In genomic region chr14:59297070-59297766, GRCh38 we compare ENCODE assay signal across 1 cellular context.
TF ChIP-seq lines count a peak whose summit lies in the region.

No MANE protein-coding gene starts in this region.

TF ChIP-seq in HepG2, 621 proteins besides CTCF, POLR2A, EP300 and RAD21 (continued from another document and continues in another):
- TF ChIP-seq HMGA1 (CRISPR knock-in tag; conservative IDR thresholded peaks at IDR 0.05), result no peak
- TF ChIP-seq ZBTB46 (CRISPR knock-in tag; IDR thresholded peaks at IDR 0.05; ENCODE audit: borderline replicate concordance), result no peak
- no peak for TF ChIP-seq ZNF33B (CRISPR knock-in tag; IDR thresholded peaks at IDR 0.05)
- TF ChIP-seq TIGD3 (CRISPR knock-in tag; IDR thresholded peaks at IDR 0.05; ENCODE audit: borderline replicate concordance), result no peak
- no peak for TF ChIP-seq HNF1B (CRISPR knock-in tag; IDR thresholded peaks at IDR 0.05)
- no peak for TF ChIP-seq HNRNPLL (IDR thresholded peaks at IDR 0.05; ENCODE audit: low read depth, low read length, poor library complexity, severe bottlenecking)
- peak; percentile 91 for TF ChIP-seq TRIM24 (CRISPR knock-in tag; IDR thresholded peaks at IDR 0.05)
- no peak for TF ChIP-seq RARG (CRISPR knock-in tag; IDR thresholded peaks at IDR 0.05; ENCODE audit: low read depth)
- no peak for TF ChIP-seq SIN3A (IDR thresholded peaks at IDR 0.05; ENCODE audit: borderline replicate concordance, low read depth, low read length)
- no peak for TF ChIP-seq ZNF33A (CRISPR knock-in tag; IDR thresholded peaks at IDR 0.05; ENCODE audit: borderline replicate concordance)
- no peak for TF ChIP-seq MYC (CRISPR knock-in tag; IDR thresholded peaks at IDR 0.05; ENCODE audit: borderline replicate concordance)
- no peak for TF ChIP-seq ZNF207 (IDR thresholded peaks at IDR 0.05; ENCODE audit: borderline replicate concordance)
- no peak for TF ChIP-seq ZFAT (CRISPR knock-in tag; conservative IDR thresholded peaks at IDR 0.05)
- 0 out of 2 replicates have a peak, but pooled peaks have one; percentile 4 for TF ChIP-seq HOXD1 (CRISPR knock-in tag; IDR thresholded peaks at IDR 0.05)
- no peak for TF ChIP-seq CERS6 (CRISPR knock-in tag; IDR thresholded peaks at IDR 0.05)
- TF ChIP-seq ZBTB14 (CRISPR knock-in tag; IDR thresholded peaks at IDR 0.05), result no peak
- TF ChIP-seq NR2F2 (IDR thresholded peaks at IDR 0.05; ENCODE audit: borderline replicate concordance, low read depth), result no peak
- no peak for TF ChIP-seq ZNF839 (CRISPR knock-in tag; IDR thresholded peaks at IDR 0.05; ENCODE audit: borderline replicate concordance)
- TF ChIP-seq ZNF788 (CRISPR knock-in tag; IDR thresholded peaks at IDR 0.05; ENCODE audit: borderline replicate concordance), result no peak
- no peak for TF ChIP-seq PBX2 (CRISPR knock-in tag; IDR thresholded peaks at IDR 0.05)
- no peak for TF ChIP-seq JUNB (CRISPR knock-in tag; IDR thresholded peaks at IDR 0.05; ENCODE audit: borderline replicate concordance)
- TF ChIP-seq GRHL1 (CRISPR knock-in tag; conservative IDR thresholded peaks at IDR 0.05), result no peak
- no peak for TF ChIP-seq ZNF543 (CRISPR knock-in tag; IDR thresholded peaks at IDR 0.05)
- TF ChIP-seq SIN3B (IDR thresholded peaks at IDR 0.05; ENCODE audit: low read length), result no peak
- TF ChIP-seq ZNF83 (CRISPR knock-in tag; IDR thresholded peaks at IDR 0.05; ENCODE audit: borderline replicate concordance), result no peak
- TF ChIP-seq ZNF816 (CRISPR knock-in tag; IDR thresholded peaks at IDR 0.05; ENCODE audit: borderline replicate concordance), result no peak; the same call in 1 of the 2 replicates
- TF ChIP-seq ZFP37 (CRISPR knock-in tag; IDR thresholded peaks at IDR 0.05; ENCODE audit: borderline replicate concordance), result no peak
- no peak for TF ChIP-seq ATF5 (CRISPR knock-in tag; IDR thresholded peaks at IDR 0.05; ENCODE audit: low read depth)
- TF ChIP-seq ZNF616 (CRISPR knock-in tag; IDR thresholded peaks at IDR 0.05; ENCODE audit: low read depth), result no peak
- peak; percentile 95 for TF ChIP-seq FOXA3 (CRISPR knock-in tag; IDR thresholded peaks at IDR 0.05)
- TF ChIP-seq FOSL1 (CRISPR knock-in tag; IDR thresholded peaks at IDR 0.05; ENCODE audit: borderline replicate concordance), result no peak
- TF ChIP-seq GPN1 (CRISPR knock-in tag; IDR thresholded peaks at IDR 0.05; ENCODE audit: borderline replicate concordance), result no peak
- TF ChIP-seq TFDP1 (CRISPR knock-in tag; IDR thresholded peaks at IDR 0.05; ENCODE audit: borderline replicate concordance), result no peak
- no peak for TF ChIP-seq ZNF747 (CRISPR knock-in tag; IDR thresholded peaks at IDR 0.05; ENCODE audit: borderline replicate concordance)
- TF ChIP-seq HMGXB4 (CRISPR knock-in tag; IDR thresholded peaks at IDR 0.05; ENCODE audit: borderline replicate concordance in 1 of 2, low read depth in 1 of 2), result no peak
- no peak for TF ChIP-seq ZNF230 (CRISPR knock-in tag; IDR thresholded peaks at IDR 0.05)
- no peak for TF ChIP-seq DMAP1 (CRISPR knock-in tag; IDR thresholded peaks at IDR 0.05)
- TF ChIP-seq HIVEP1 (CRISPR knock-in tag; IDR thresholded peaks at IDR 0.05), result no peak
- no peak for TF ChIP-seq ZNF75D (CRISPR knock-in tag; IDR thresholded peaks at IDR 0.05; ENCODE audit: borderline replicate concordance)
- TF ChIP-seq RFXAP (CRISPR knock-in tag; IDR thresholded peaks at IDR 0.05; ENCODE audit: borderline replicate concordance), result no peak
- no peak for TF ChIP-seq TBP (CRISPR knock-in tag; IDR thresholded peaks at IDR 0.05)
- no peak for TF ChIP-seq GPBP1L1 (CRISPR knock-in tag; IDR thresholded peaks at IDR 0.05)
- TF ChIP-seq TCF12 (IDR thresholded peaks at IDR 0.05), result no peak
- no peak for TF ChIP-seq TCF12 (CRISPR knock-in tag; IDR thresholded peaks at IDR 0.05)
- no peak for TF ChIP-seq TRAFD1 (CRISPR knock-in tag; IDR thresholded peaks at IDR 0.05; ENCODE audit: borderline replicate concordance)
- peak; percentile 24; the same call in 1 of the 2 replicates for TF ChIP-seq RXRA (CRISPR knock-in tag; IDR thresholded peaks at IDR 0.05)
- no peak for TF ChIP-seq SETDB1 (CRISPR knock-in tag; IDR thresholded peaks at IDR 0.05; ENCODE audit: borderline replicate concordance)
- 0 out of 2 replicates have a peak, but pooled peaks have one; percentile 40 for TF ChIP-seq ZNF784 (CRISPR knock-in tag; IDR thresholded peaks at IDR 0.05; ENCODE audit: borderline replicate concordance)
- TF ChIP-seq MIER2 (CRISPR knock-in tag; IDR thresholded peaks at IDR 0.05), result peak; percentile 78; the same call in 1 of the 2 replicates
